In genomic region chr9:134010774-134011173, GRCh38 we compare ENCODE assay signal across 18 cellular contexts. TPM values are rescaled to one million over a fixed set of nuclear protein-coding genes. Genes with fewer than 3 reads are reported as not detected.
DNase-seq lines count a peak whose midpoint lies in the region; ATAC-seq, FAIRE-seq and TF ChIP-seq lines count a peak whose summit lies in the region.
"Had no signal": no experiment of that assay in that cellular context is flagged by ENCODE, and none has a peak within 500 bp of the region (broad histone marks: within the 10 kb centered on the region; RNA-seq: fewer than 3 reads in every experiment).

No MANE protein-coding gene starts in this region.

- H3K27ac Mint-ChIP-seq in Calu3 (ENCODE audit: unreplicated experiment), result no peak overlapping the region
- H3K27ac Mint-ChIP-seq: activated T-helper 1 cell treated with anti-CD3 and anti-CD28 coated beads, Interleukin-12 subunit alpha, Interleukin-12 subunit beta, Interleukin-2, Interleukin-4 antibody, amounts not matched to agents 30 ng/mL and 10 ng/mL and 1 ng/mL, durations not matched to agents 14 hours and 24 hours and 36 hours; stimulated activated naive B cell treated with anti-CD40 and anti-IgM and Interleukin-4, amounts not matched to agents 10 μg/mL and 1 μg/mL and 100 μg/mL, for 72 hours had no signal

- no peak for TF ChIP-seq RAD21 in K562 (CRISPR knock-in tag; conservative IDR thresholded peaks at IDR 0.05 in 1 of 2, IDR thresholded peaks at IDR 0.05 in 1 of 2)

- H3K9me3 ChIP-seq in K562 (replicated peaks; ENCODE audit: control insufficient read depth, insufficient read depth, low read depth, low read length), result peaks cover 3% of the 10 kb centered on the region; the same call in 1 of the 2 replicates
- H3K9me3 ChIP-seq: gastroesophageal sphincter had no signal

- DNase-seq in Calu3 (peak; percentile 30), NCI-H2029 treated with DMSO at 0.1 percent for 48 hours (lab: John Stamatoyannopoulos, UW) (peak; percentile 82), K562 (ENCODE audit: extremely low read depth in 1 of 4, low spot score in 3 of 4) (peak in 1 of 4 experiments; percentile 18), posterior vena cava (ENCODE audit: low spot score) (peak; percentile 76), NCI-H2107 (lab: John Stamatoyannopoulos, UW) (no peak), sciatic nerve (ENCODE audit: low spot score) (no peak)
- no peak for DNase-seq in activated naive CD4-positive, alpha-beta T cell (lab: John Stamatoyannopoulos, UW)
- DNase-seq: activated CD4-positive, alpha-beta T cell treated with anti-CD3 and anti-CD28 coated beads, Interleukin-2, amount 50 U/mL, for 48 hours; Caco-2; mesendoderm; NCI-H2171 treated with DMSO at 0.1 percent for 48 hours; NK-92 treated with Interleukin-12 subunit alpha and Interleukin-12 subunit beta, amount 100 ng/mL, for 24 hours; stimulated activated naive B cell treated with anti-CD40 and anti-IgM and Interleukin-4, amounts not matched to agents 10 μg/mL and 1 μg/mL and 100 μg/mL, for 72 hours had no signal

- WGBS in K562 (ENCODE audit: insufficient coverage, low coverage, missing lambda C conversion rate), result 12% methylated on average over 12 of the region's 12 CpGs

- POLR2A ChIA-PET in K562 (lab: Yijun Ruan, JAX), result interaction anchor here (0.7 kb wide), 1 partner anchor 217 kb away, joined by 5 read pairs; no protein-coding TSS in a partner anchor

- H3K27ac ChIP-seq in K562 (ENCODE audit: extremely low read depth, low read depth, low read length), result no peak overlapping the region
- H3K27ac ChIP-seq: gastroesophageal sphincter had no signal

- H3K27me3 Mint-ChIP-seq in Calu3 (ENCODE audit: unreplicated experiment), result peaks cover 14% of the 10 kb centered on the region

- no peaks in the 10 kb centered on the region for H4K20me1 ChIP-seq in K562 (replicated peaks; ENCODE audit: control insufficient read depth, insufficient read depth, low read length)

- intact Hi-C loops in Calu3 (cut with micrococcal nuclease; ENCODE audit: unreplicated experiment), result no loop called here
- intact Hi-C loops in K562 (cut with micrococcal nuclease), result no loop called here
- intact Hi-C loops in posterior vena cava (cut with DNase I), result no loop called here
- intact Hi-C loops in sciatic nerve (cut with DNase I), result no loop called here

- CTCF ChIA-PET in Calu3 (lab: Charles Lee), result no interaction called here
- CTCF ChIA-PET in K562 (lab: Yijun Ruan, JAX; ENCODE audit: low intra/inter-chr PET ratio), result no interaction called here

- no peak overlapping the region for H3K4me2 ChIP-seq in K562 (ENCODE audit: insufficient read depth, low read length)

- H3K36me3 ChIP-seq in K562 (ENCODE audit: control insufficient read depth, insufficient read depth, low read length), result no peaks in the 10 kb centered on the region
- H3K36me3 ChIP-seq: gastroesophageal sphincter had no signal

- H3K9me1 ChIP-seq in K562 (ENCODE audit: control insufficient read depth, insufficient read depth, low read length), result no peaks in the 10 kb centered on the region

- H3K9me3 Mint-ChIP-seq in Calu3 (ENCODE audit: low read depth, unreplicated experiment), result no peaks in the 10 kb centered on the region

- H3K9ac ChIP-seq in K562 (ENCODE audit: insufficient read depth in 1 of 2, low read depth in 2 of 2, low read length in 2 of 2), result no peak overlapping the region

- no TSS peak for BruUV-seq in Calu3 (replicated peaks; lab: Mats Ljungman, UMichigan)
- BruUV-seq in K562 (replicated peaks; lab: Mats Ljungman, UMichigan), result no TSS peak

- H2AFZ ChIP-seq in K562 (ENCODE audit: low read depth, low read length), result no peak overlapping the region

- no peaks in the 10 kb centered on the region for H3K4me1 Mint-ChIP-seq in Calu3 (ENCODE audit: low read depth, unreplicated experiment)
- H3K4me1 Mint-ChIP-seq: stimulated activated naive B cell treated with anti-CD40 and anti-IgM and Interleukin-4, amounts not matched to agents 10 μg/mL and 1 μg/mL and 100 μg/mL, for 72 hours had no signal

- in situ Hi-C loops in K562 (cut with MboI), result no loop called here

- TF ChIP-seq POLR2A in K562 (conservative IDR thresholded peaks at IDR 0.05), result no peak

- H3K4me3 ChIP-seq in K562, result no peak overlapping the region
- H3K4me3 ChIP-seq: gastroesophageal sphincter had no signal

- H3K4me3 Mint-ChIP-seq in Calu3 (ENCODE audit: low read depth, unreplicated experiment), result no peak overlapping the region
- H3K4me3 Mint-ChIP-seq: activated T-helper 1 cell treated with anti-CD3 and anti-CD28 coated beads, Interleukin-12 subunit alpha, Interleukin-12 subunit beta, Interleukin-2, Interleukin-4 antibody, amounts not matched to agents 30 ng/mL and 10 ng/mL and 1 ng/mL, durations not matched to agents 14 hours and 24 hours and 36 hours; stimulated activated naive B cell treated with anti-CD40 and anti-IgM and Interleukin-4, amounts not matched to agents 10 μg/mL and 1 μg/mL and 100 μg/mL, for 72 hours had no signal

- H3K36me3 Mint-ChIP-seq in Calu3 (ENCODE audit: insufficient read depth, unreplicated experiment), result no peaks in the 10 kb centered on the region

- ATAC-seq in K562 (no peak), GM18511 (IDR thresholded peaks at IDR 0.05; ENCODE audit: unreplicated experiment) (no peak), sciatic nerve (no peak)
- ATAC-seq: gastroesophageal sphincter; stimulated activated naive B cell treated with anti-CD40 and anti-IgM and Interleukin-4, amounts not matched to agents 10 μg/mL and 1 μg/mL and 100 μg/mL, for 72 hours had no signal

- H3K79me2 ChIP-seq in K562 (ENCODE audit: control insufficient read depth, insufficient read depth, low read length), result no peaks in the 10 kb centered on the region

- FAIRE-seq in K562 (lab: Jason Lieb, UNC), result no peak
- FAIRE-seq: endometrium, urothelium cell line had no signal

- peaks cover 21 to 32% of the 10 kb centered on the region in 2 experiments for H3K27me3 ChIP-seq in K562 (ENCODE audit: control insufficient read depth in 2 of 2, insufficient read depth in 2 of 2, low read length in 2 of 2)

- TF ChIP-seq EP300 in K562 (IDR thresholded peaks at IDR 0.05; ENCODE audit: low read length), result no peak

- H3K4me1 ChIP-seq in K562 (replicated peaks in 1 of 2; ENCODE audit: control insufficient read depth in 2 of 2, insufficient read depth in 2 of 2, low read length in 2 of 2), result peaks cover 0 to 3% of the 10 kb centered on the region in 2 experiments; a peak in 1 of 5 replicates
- H3K4me1 ChIP-seq: Caco-2, gastroesophageal sphincter had no signal

- TF ChIP-seq CTCF in Calu3 (IDR thresholded peaks at IDR 0.05; ENCODE audit: unreplicated experiment), result no peak
- no peak for TF ChIP-seq CTCF in K562 (IDR thresholded peaks at IDR 0.05 in 2 of 3, conservative IDR thresholded peaks at IDR 0.05 in 1 of 3; ENCODE audit: insufficient read depth in 2 of 3, low read depth in 1 of 3, low read length in 3 of 3)

RNA-seq across cellular contexts. Expression of gene BRD3OS, which starts 14.5 kb away (rescaled TPM):
- total RNA-seq in Calu3 (2022), result 10.5 and 10.7 TPM in 2 replicates
- 5.2 and 12.0 TPM in 2 replicates for total RNA-seq in K562 (2011; cell fraction: chromatin; rRNA removed; ENCODE audit: low replicate concordance)
- 5.4 and 7.3 TPM in 2 replicates for total RNA-seq in K562 (2011; cell fraction: nucleolus; rRNA removed)
- 7.1 and 8.9 TPM in 2 replicates for total RNA-seq in K562 (2011; cell fraction: nucleoplasm; rRNA removed)
- 7.5 and 10.3 TPM in 2 replicates for total RNA-seq in K562 (2014; rRNA removed)
- 4.8 and 4.9 TPM in 2 replicates for total RNA-seq in K562 (2014; rRNA removed; fragmentation: Illumina TruSeq; extraction: Trizol)
- total RNA-seq in K562 (2015; rRNA removed; fragmentation: Illumina TruSeq; extraction: Trizol), result 3.1 and 3.4 TPM in 2 replicates
- 8.7 and 9.2 TPM in 2 replicates for total RNA-seq in K562 (2021)
- 4.1 and 5.9 TPM in 2 replicates for polyA plus RNA-seq in K562 (2011; rRNA removed)
- polyA plus RNA-seq in K562 (2011; cell fraction: cytosol; rRNA removed), result 4.6 and 5.2 TPM in 2 replicates
- 4.3 and 6.5 TPM in 2 replicates for polyA plus RNA-seq in K562 (2011; cell fraction: nucleus; rRNA removed)
- 5.6 and 8.1 TPM in 2 replicates for polyA plus RNA-seq in K562 (2012)
- polyA plus RNA-seq in K562 (2014; fragmentation: Illumina TruSeq; extraction: Trizol), result 7.9 and 8.6 TPM in 2 replicates
- polyA plus RNA-seq in K562 (2014; fragmentation: Nextera tagmentation; extraction: Ambion mirVana), result 1 to 10 TPM; 1.1 to 1.7 TPM
- 6.4 and 10.3 TPM in 2 replicates for polyA plus RNA-seq in K562 (2014; rRNA removed)
- 2.5 and 3.2 TPM in 2 replicates for polyA minus RNA-seq in K562 (2011; rRNA and poly(A)+ RNA removed)
- polyA minus RNA-seq in K562 (2011; cell fraction: cytosol; rRNA and poly(A)+ RNA removed), result 4.4 and 7.0 TPM in 2 replicates
- 4.0 and 4.4 TPM in 2 replicates for polyA minus RNA-seq in K562 (2011; cell fraction: nucleus; rRNA and poly(A)+ RNA removed)
- 10 to 100 TPM; 11.9 to 14.3 TPM for total RNA-seq in posterior vena cava
- total RNA-seq in sciatic nerve, result 16.4 TPM

RNA-seq across cellular contexts. Expression of gene VAV2, which starts 18.6 kb away (rescaled TPM):
- total RNA-seq in Calu3 (2022) (29.4 and 30.7 TPM in 2 replicates), K562 (2014; rRNA removed) (1.0 and 1.5 TPM in 2 replicates), K562 (2014; rRNA removed; fragmentation: Illumina TruSeq; extraction: Trizol) (0.76 and 1.3 TPM in 2 replicates), K562 (2015; rRNA removed; fragmentation: Illumina TruSeq; extraction: Trizol) (0.91 and 0.94 TPM in 2 replicates), K562 (2021) (2.7 and 3.0 TPM in 2 replicates), posterior vena cava (10 to 100 TPM; 12.9 to 17.9 TPM), sciatic nerve (20.5 TPM)
- total RNA-seq in K562 (2011; cell fraction: chromatin; rRNA removed; ENCODE audit: low replicate concordance), result 4.0 and 7.9 TPM in 2 replicates
- 2.4 and 2.5 TPM in 2 replicates for total RNA-seq in K562 (2011; cell fraction: nucleolus; rRNA removed)
- total RNA-seq in K562 (2011; cell fraction: nucleoplasm; rRNA removed), result 1.8 and 4.4 TPM in 2 replicates
- polyA plus RNA-seq in K562 (2011; rRNA removed) (0.79 and 1.0 TPM in 2 replicates), K562 (2014; fragmentation: Illumina TruSeq; extraction: Trizol) (1.5 and 1.7 TPM in 2 replicates), K562 (2014; fragmentation: Nextera tagmentation; extraction: Ambion mirVana) (under 1 TPM in 1 of 2 experiments, not detected in 1; 0.01 TPM), K562 (2014; rRNA removed) (1.2 and 1.5 TPM in 2 replicates)
- polyA plus RNA-seq in K562 (2011; cell fraction: cytosol; rRNA removed), result 0.77 and 1.4 TPM in 2 replicates
- polyA plus RNA-seq in K562 (2011; cell fraction: nucleus; rRNA removed), result 1.4 and 2.5 TPM in 2 replicates
- 0.75 and 1.2 TPM in 2 replicates for polyA plus RNA-seq in K562 (2012)
- polyA minus RNA-seq in K562 (2011; rRNA and poly(A)+ RNA removed), result 1.5 and 1.9 TPM in 2 replicates
- 1.8 and 2.1 TPM in 2 replicates for polyA minus RNA-seq in K562 (2011; cell fraction: cytosol; rRNA and poly(A)+ RNA removed)
- 1.4 and 1.9 TPM in 2 replicates for polyA minus RNA-seq in K562 (2011; cell fraction: nucleus; rRNA and poly(A)+ RNA removed)

RNA-seq across cellular contexts. Expression of gene BRD3, which starts 57.1 kb away (rescaled TPM):
- total RNA-seq in Calu3 (2022) (30.8 and 31.1 TPM in 2 replicates), K562 (2014; rRNA removed) (10.9 and 13.4 TPM in 2 replicates), K562 (2014; rRNA removed; fragmentation: Illumina TruSeq; extraction: Trizol) (2.8 and 3.5 TPM in 2 replicates), K562 (2015; rRNA removed; fragmentation: Illumina TruSeq; extraction: Trizol) (4.2 and 5.9 TPM in 2 replicates), K562 (2021) (37.1 and 38.1 TPM in 2 replicates), posterior vena cava (10 to 100 TPM; 32.2 to 32.6 TPM), sciatic nerve (54.4 TPM)
- total RNA-seq in K562 (2011; cell fraction: chromatin; rRNA removed; ENCODE audit: low replicate concordance), result 18.5 and 32.2 TPM in 2 replicates
- 19.6 and 19.7 TPM in 2 replicates for total RNA-seq in K562 (2011; cell fraction: nucleolus; rRNA removed)
- total RNA-seq in K562 (2011; cell fraction: nucleoplasm; rRNA removed), result 11.3 and 13.2 TPM in 2 replicates
- polyA plus RNA-seq in K562 (2011; rRNA removed) (4.0 and 4.9 TPM in 2 replicates), K562 (2014; fragmentation: Illumina TruSeq; extraction: Trizol) (7.1 and 11.4 TPM in 2 replicates), K562 (2014; fragmentation: Nextera tagmentation; extraction: Ambion mirVana) (1 to 10 TPM in 1 of 2 experiments, under 1 TPM in 1; 0.82 to 3.1 TPM), K562 (2014; rRNA removed) (8.5 and 8.8 TPM in 2 replicates)
- 3.6 and 8.4 TPM in 2 replicates for polyA plus RNA-seq in K562 (2011; cell fraction: cytosol; rRNA removed)
- polyA plus RNA-seq in K562 (2011; cell fraction: nucleus; rRNA removed), result 9.8 and 12.8 TPM in 2 replicates
- polyA plus RNA-seq in K562 (2012), result 13.7 and 16.2 TPM in 2 replicates
- polyA minus RNA-seq in K562 (2011; rRNA and poly(A)+ RNA removed), result 5.2 and 5.5 TPM in 2 replicates
- 22.5 and 23.8 TPM in 2 replicates for polyA minus RNA-seq in K562 (2011; cell fraction: cytosol; rRNA and poly(A)+ RNA removed)
- 8.8 and 10.9 TPM in 2 replicates for polyA minus RNA-seq in K562 (2011; cell fraction: nucleus; rRNA and poly(A)+ RNA removed)

Comparison
In these comparisons a context has a peak if more than half of its experiments do, and no peak if none do; other contexts are left out.
1. DNase-seq: peak in Calu3 (single experiment), NCI-H2029 treated with DMSO at 0.1 percent for 48 hours (single experiment) and posterior vena cava (single experiment); none in NCI-H2107 (single experiment), activated naive CD4-positive, alpha-beta T cell (0 of 4) and sciatic nerve (single experiment).